Comparison of ENCODE assay signal across 35 cellular contexts in the genomic region with DNA sequence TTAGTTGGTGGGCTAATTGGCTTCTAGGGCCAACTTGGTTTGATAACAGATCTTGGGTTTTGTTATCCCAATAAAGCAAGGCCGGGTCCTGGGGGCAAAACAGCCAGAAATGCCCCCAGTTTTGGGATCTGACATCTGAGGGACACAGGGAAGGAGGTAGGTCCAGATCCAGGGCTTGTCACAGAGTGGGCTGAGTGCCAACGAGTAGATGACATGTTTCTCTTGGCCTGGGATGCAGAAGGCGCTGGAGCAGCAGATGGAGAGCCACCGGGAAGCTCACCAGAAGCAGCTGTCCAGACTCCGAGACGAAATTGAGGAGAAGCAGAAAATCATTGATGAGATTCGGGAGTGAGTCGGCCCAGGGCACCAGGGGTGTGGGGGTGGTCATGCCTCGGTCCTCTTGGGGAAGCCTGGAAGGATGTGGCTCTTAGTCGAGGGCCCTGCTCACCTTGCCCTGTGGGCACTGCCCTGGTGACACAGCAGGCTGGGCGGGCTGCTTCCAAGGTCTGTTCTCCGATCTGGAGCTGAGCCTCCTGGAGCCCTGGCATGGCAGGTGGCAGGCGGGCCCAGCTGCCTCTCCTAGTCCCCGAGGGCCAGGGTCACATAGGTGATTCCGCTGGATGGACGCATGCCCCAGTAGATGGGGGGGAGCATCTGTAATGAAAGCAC. TPM values are rescaled to one million over a fixed set of nuclear protein-coding genes. Genes with fewer than 3 reads are reported as not detected.
A peak's percentile ranks its signal among the peaks of the same experiment; 100 is the strongest.
DNase-seq lines count a peak whose midpoint lies in the region; ATAC-seq and TF ChIP-seq lines count a peak whose summit lies in the region.
"Had no signal": no experiment of that assay in that cellular context is flagged by ENCODE, and none has a peak within 500 bp of the region (broad histone marks: within the 10 kb centered on the region; RNA-seq: fewer than 3 reads in every experiment).

No MANE protein-coding gene starts in this region.

- no peaks in the 10 kb centered on the region for H3K36me3 Mint-ChIP-seq in natural killer cell
- H3K36me3 Mint-ChIP-seq in T-cell = peaks cover 36% of the 10 kb centered on the region

- TF ChIP-seq CTCF in heart left ventricle (IDR thresholded peaks at IDR 0.05) = no peak
- TF ChIP-seq CTCF in left ventricle myocardium inferior (IDR thresholded peaks at IDR 0.05; ENCODE audit: borderline replicate concordance) = no peak
- TF ChIP-seq CTCF in adrenal gland (IDR thresholded peaks at IDR 0.05) = no peak
- TF ChIP-seq CTCF in natural killer cell (IDR thresholded peaks at IDR 0.05) = no peak
- no peak for TF ChIP-seq CTCF in coronary artery (IDR thresholded peaks at IDR 0.05)

- no peak overlapping the region for H3K4me3 ChIP-seq in heart left ventricle
- no peak overlapping the region for H3K4me3 ChIP-seq in left ventricle myocardium inferior
- no peak overlapping the region for H3K4me3 ChIP-seq in adrenal gland
- no peak overlapping the region for H3K4me3 ChIP-seq in right cardiac atrium (ENCODE audit: low read length)
- no peak overlapping the region for H3K4me3 ChIP-seq in coronary artery
- H3K4me3 ChIP-seq: esophagus muscularis mucosa, K562, Peyer's patch, SJCRH30, suprapubic skin had no signal

- WGBS in heart left ventricle, 4 donors = 69 to 81% (median 72%) methylated on average over 15 to 16 of the region's 16 CpGs
- WGBS in adrenal gland, 4 donors = 79 to 85% (median 82%) methylated on average over 14 to 16 of the region's 16 CpGs
- 61% methylated on average over 16 of the region's 16 CpGs for WGBS in right cardiac atrium

- ATAC-seq in heart left ventricle (peak in 2 of 4 donors; percentile 22 to 43), right cardiac atrium (peak; percentile 62 to 66), natural killer cell (no peak), T-cell (replicated peaks in 1 of 4) (no peak)
- ATAC-seq: K562; stimulated activated memory B cell treated with anti-CD40 and anti-IgM and Interleukin-4, amounts not matched to agents 10 μg/mL and 1 μg/mL and 100 μg/mL, for 72 hours had no signal

- POLR2A ChIA-PET in T-cell (lab: Charles Lee) = no interaction called here

- H3K4me1 ChIP-seq in heart left ventricle (peaks cover 0 to 7% (median 0%) of the 10 kb centered on the region in 12 donors), left ventricle myocardium inferior (peaks cover 8% of the 10 kb centered on the region), adrenal gland (replicated peaks in 1 of 2) (peaks cover 0 to 7% of the 10 kb centered on the region in 2 donors), right cardiac atrium (ENCODE audit: control insufficient read depth, insufficient read depth, low read length) (no peaks in the 10 kb centered on the region)
- H3K4me1 ChIP-seq: esophagus muscularis mucosa, Peyer's patch, SJCRH30, suprapubic skin had no signal

- H3K27me3 ChIP-seq in heart left ventricle (peaks cover 0 to 14% (median 0%) of the 10 kb centered on the region in 9 donors), left ventricle myocardium inferior (ENCODE audit: low read depth) (peaks cover 57% of the 10 kb centered on the region), adrenal gland (no peaks in the 10 kb centered on the region), right cardiac atrium (ENCODE audit: control insufficient read depth, insufficient read depth) (no peaks in the 10 kb centered on the region)
- H3K27me3 ChIP-seq: esophagus muscularis mucosa, Peyer's patch, SJCRH30, suprapubic skin had no signal

- H3K27me3 Mint-ChIP-seq in natural killer cell (ENCODE audit: low read depth in 2 of 2) (peaks cover 0 to 12% of the 10 kb centered on the region in 2 donors), T-cell (no peaks in the 10 kb centered on the region)
- H3K27me3 Mint-ChIP-seq: activated CD4-positive, alpha-beta T cell treated with anti-CD3 and anti-CD28 coated beads, Interleukin-2, amount 10 ng/mL, durations not matched to agents 24 days and 14 days; activated naive CD8-positive, alpha-beta T cell treated with anti-CD3 and anti-CD28 coated beads for 36 hours; CD4-positive, CD25-positive, alpha-beta regulatory T cell; stimulated activated memory B cell treated with anti-CD40 and anti-IgM and Interleukin-4, amounts not matched to agents 10 μg/mL and 1 μg/mL and 100 μg/mL, for 72 hours had no signal

- H3K9me3 ChIP-seq in heart left ventricle (no peaks in the 10 kb centered on the region), left ventricle myocardium inferior (replicated peaks) (no peaks in the 10 kb centered on the region), adrenal gland (replicated peaks in 1 of 3) (no peaks in the 10 kb centered on the region), right cardiac atrium (ENCODE audit: control insufficient read depth, low read length) (no peaks in the 10 kb centered on the region)
- H3K9me3 ChIP-seq: esophagus muscularis mucosa, Peyer's patch, SJCRH30, suprapubic skin had no signal

- H3K4me3 Mint-ChIP-seq in natural killer cell = no peak overlapping the region
- H3K4me3 Mint-ChIP-seq in T-cell = no peak overlapping the region
- H3K4me3 Mint-ChIP-seq: activated CD4-positive, alpha-beta T cell treated with anti-CD3 and anti-CD28 coated beads, Interleukin-2, amount 10 ng/mL, durations not matched to agents 24 days and 14 days; activated naive CD8-positive, alpha-beta T cell treated with anti-CD3 and anti-CD28 coated beads for 36 hours; CD4-positive, CD25-positive, alpha-beta regulatory T cell; dendritic cell treated with granulocyte-macrophage colony-stimulating factor and Interleukin-4, amounts not matched to agents 40 ng/mL and 50 ng/mL, for 4 days; endodermal cell; stimulated activated memory B cell treated with anti-CD40 and anti-IgM and Interleukin-4, amounts not matched to agents 10 μg/mL and 1 μg/mL and 100 μg/mL, for 72 hours had no signal

- H3K4me1 Mint-ChIP-seq in natural killer cell = no peaks in the 10 kb centered on the region
- no peaks in the 10 kb centered on the region for H3K4me1 Mint-ChIP-seq in T-cell
- H3K4me1 Mint-ChIP-seq: CD4-positive, CD25-positive, alpha-beta regulatory T cell; stimulated activated memory B cell treated with anti-CD40 and anti-IgM and Interleukin-4, amounts not matched to agents 10 μg/mL and 1 μg/mL and 100 μg/mL, for 72 hours had no signal

- intact Hi-C loops in heart left ventricle (cut with DNase I) (loop anchor here in 5 of 10 donors (10.0 kb wide), 2 partner anchors 353 to 433 kb away; a partner anchor contains a TSS), left ventricle myocardium inferior (cut with micrococcal nuclease) (loop anchor here (10.0 kb wide), 1 partner anchor 433 kb away; no protein-coding TSS in a partner anchor), adrenal gland (cut with DNase I) (loop anchor here (10.0 kb wide), 3 partner anchors 353 to 463 kb away; a partner anchor contains a TSS), right cardiac atrium (cut with DNase I) (loop anchor here in 2 of 4 donors (10.0 kb wide), 2 partner anchors 353 to 433 kb away; a partner anchor contains a TSS), natural killer cell (cut with micrococcal nuclease) (loop anchor here (10.0 kb wide), 1 partner anchor 493 kb away; no protein-coding TSS in a partner anchor)

- H3K36me3 ChIP-seq in heart left ventricle (no peaks in the 10 kb centered on the region), left ventricle myocardium inferior (no peaks in the 10 kb centered on the region), adrenal gland (replicated peaks in 1 of 2) (no peaks in the 10 kb centered on the region)
- H3K36me3 ChIP-seq: esophagus muscularis mucosa, Peyer's patch, SJCRH30, suprapubic skin, WERI-Rb-1 had no signal

- H3K9me3 Mint-ChIP-seq in natural killer cell (no peaks in the 10 kb centered on the region), T-cell (no peaks in the 10 kb centered on the region)
- H3K9me3 Mint-ChIP-seq: activated CD4-positive, alpha-beta T cell treated with anti-CD3 and anti-CD28 coated beads, Interleukin-2, amount 10 ng/mL, durations not matched to agents 24 days and 14 days; activated naive CD8-positive, alpha-beta T cell treated with anti-CD3 and anti-CD28 coated beads for 36 hours; dendritic cell treated with granulocyte-macrophage colony-stimulating factor and Interleukin-4, amounts not matched to agents 40 ng/mL and 50 ng/mL, for 4 days; stimulated activated memory B cell treated with anti-CD40 and anti-IgM and Interleukin-4, amounts not matched to agents 10 μg/mL and 1 μg/mL and 100 μg/mL, for 72 hours had no signal

- H3K27ac ChIP-seq in heart left ventricle (no peak overlapping the region), left ventricle myocardium inferior (replicated peaks) (no peak overlapping the region), adrenal gland (no peak overlapping the region), right cardiac atrium (ENCODE audit: low read length) (no peak overlapping the region), coronary artery (no peak overlapping the region)
- H3K27ac ChIP-seq: esophagus muscularis mucosa, Peyer's patch, SJCRH30, suprapubic skin, WERI-Rb-1 had no signal

- H3K27ac Mint-ChIP-seq in natural killer cell (no peak overlapping the region), T-cell (no peak overlapping the region)
- H3K27ac Mint-ChIP-seq: activated CD4-positive, alpha-beta T cell treated with anti-CD3 and anti-CD28 coated beads, Interleukin-2, amount 10 ng/mL, durations not matched to agents 24 days and 14 days; activated naive CD8-positive, alpha-beta T cell treated with anti-CD3 and anti-CD28 coated beads for 36 hours; CD4-positive, CD25-positive, alpha-beta regulatory T cell; dendritic cell treated with granulocyte-macrophage colony-stimulating factor and Interleukin-4, amounts not matched to agents 40 ng/mL and 50 ng/mL, for 4 days; endodermal cell; stimulated activated memory B cell treated with anti-CD40 and anti-IgM and Interleukin-4, amounts not matched to agents 10 μg/mL and 1 μg/mL and 100 μg/mL, for 72 hours had no signal

- CTCF ChIA-PET in T-cell (lab: Charles Lee) = no interaction called here

- DNase-seq in heart left ventricle (peak in 3 of 5 donors; percentile 46 to 68 (median 50)), left ventricle myocardium inferior (no peak), adrenal gland (peak in 4 of 7 donors; percentile 22 to 61 (median 30)), right cardiac atrium (peak; percentile 35 to 67 (median 64)), natural killer cell (no peak), coronary artery (ENCODE audit: low spot score) (no peak), T-cell (no peak)
- DNase-seq in stimulated activated CD4-positive, alpha-beta T cell treated with anti-CD3 and anti-CD28 coated beads, Interleukin-1b, Interleukin-23, amount 100 ng/mL, for 48 hours = no peak
- DNase-seq: activated CD4-positive, alpha-beta T cell treated with anti-CD3 and anti-CD28 coated beads, Interleukin-2, amount 10 ng/mL, durations not matched to agents 24 days and 14 days; activated gamma-delta T cell; activated naive CD8-positive, alpha-beta T cell treated with anti-CD3 and anti-CD28 coated beads for 36 hours; activated T-cell treated with anti-CD3 and anti-CD28 coated beads, Interleukin-2, amount 50 U/mL, for 1 hour; AML-193; Calu3; CD4-positive, CD25-positive, alpha-beta regulatory T cell; endodermal cell; foreskin fibroblast; kidney; NCI-H1048; NCI-H1930; NCI-H226; NCI-H69; Peyer's patch; SJCRH30; stimulated activated CD4-positive, alpha-beta T cell treated with anti-CD3 and anti-CD28 coated beads, Interleukin-15, amount 100 ng/mL, for 24 hours; SW 1271; T1000; WERI-Rb-1 had no signal

- TF ChIP-seq POLR2A in heart left ventricle (IDR thresholded peaks at IDR 0.05) (no peak), adrenal gland (IDR thresholded peaks at IDR 0.05) (no peak)

RNA-seq across cellular contexts. Expression of a gene that starts 40.2 kb away (rescaled TPM):
- not detected for total RNA-seq in heart left ventricle
- not detected for polyA plus RNA-seq in heart left ventricle
- not detected for total RNA-seq in left ventricle myocardium inferior
- under 1 TPM in 6 of 8 donors, not detected in 2; 0.22 to 0.55 (median 0.50) TPM for total RNA-seq in adrenal gland
- under 1 TPM; 0.15 to 0.98 (median 0.80) TPM for polyA plus RNA-seq in adrenal gland
- total RNA-seq in right cardiac atrium = not detected
- polyA plus RNA-seq in right cardiac atrium = not detected
- not detected for total RNA-seq in natural killer cell
- total RNA-seq in T-cell = not detected
- total RNA-seq: A673; activated CD4-positive, alpha-beta T cell treated with anti-CD3 and anti-CD28 coated beads, Interleukin-2, amount 10 ng/mL, durations not matched to agents 24 days and 14 days; activated naive CD8-positive, alpha-beta T cell treated with anti-CD3 and anti-CD28 coated beads for 36 hours; CD4-positive, CD25-positive, alpha-beta regulatory T cell; esophagus muscularis mucosa; K562; pulmonary artery endothelial cell; SJCRH30 had no signal
- polyA plus RNA-seq: CD4-positive, CD25-positive, alpha-beta regulatory T cell; K562 had no signal

Comparison
In these comparisons a context has a peak if more than half of its experiments do, and no peak if none do; other contexts are left out.
1. DNase-seq: peak in heart left ventricle (3 of 5), adrenal gland (4 of 7) and right cardiac atrium (3 of 3); none in left ventricle myocardium inferior (single experiment), natural killer cell (single experiment), stimulated activated CD4-positive, alpha-beta T cell treated with anti-CD3 and anti-CD28 coated beads, Interleukin-1b, Interleukin-23, amount 100 ng/mL, for 48 hours (single experiment), coronary artery (single experiment) and T-cell (0 of 34).
2. ATAC-seq: peak in right cardiac atrium (2 of 2); none in natural killer cell (0 of 3) and T-cell (0 of 4).